Comparison of ENCODE assay signal across 29 cellular contexts in the genomic region with DNA sequence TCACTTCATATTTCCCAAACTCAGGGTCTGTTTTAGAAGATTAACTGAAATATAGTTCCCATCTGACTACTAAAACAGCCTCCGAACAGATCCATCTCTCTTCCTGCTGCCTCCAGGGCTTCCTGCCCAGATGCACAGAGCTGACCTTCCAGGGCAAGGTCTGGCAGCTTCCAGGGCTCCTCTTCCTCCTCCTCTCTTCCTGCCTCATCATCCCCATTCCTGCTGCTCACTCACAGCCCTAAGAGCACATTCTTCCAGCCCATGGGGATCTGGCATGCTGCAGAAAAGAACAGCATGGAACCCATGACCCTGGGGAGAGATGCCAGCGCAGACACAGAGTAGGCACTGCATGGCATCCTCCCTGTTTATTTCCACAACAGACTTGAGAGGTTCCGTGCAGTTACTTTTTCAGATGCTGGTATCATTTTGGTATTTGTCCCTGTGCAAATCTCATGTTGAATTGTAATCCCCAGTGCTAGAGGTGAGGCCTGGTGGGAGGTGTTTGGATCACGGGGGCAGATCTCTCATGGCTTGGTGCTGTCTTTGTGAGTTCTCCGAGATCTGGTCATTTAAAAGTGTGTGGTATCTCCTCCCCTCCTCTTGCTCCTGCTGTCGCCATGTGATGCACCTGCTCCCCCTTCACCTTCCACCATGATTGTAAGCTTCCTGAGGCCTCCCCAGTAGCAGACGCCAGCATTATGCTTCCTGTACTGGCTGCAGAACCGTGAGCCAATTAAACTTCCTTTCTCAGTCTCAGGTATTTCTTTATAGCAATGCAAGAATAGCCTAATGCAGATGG. TPM values are rescaled to one million over a fixed set of nuclear protein-coding genes. Genes with fewer than 3 reads are reported as not detected.
DNase-seq lines count a peak whose midpoint lies in the region; ATAC-seq, FAIRE-seq and TF ChIP-seq lines count a peak whose summit lies in the region.
"Had no signal": no experiment of that assay in that cellular context is flagged by ENCODE, and none has a peak within 500 bp of the region (broad histone marks: within the 10 kb centered on the region; RNA-seq: fewer than 3 reads in every experiment).

No MANE protein-coding gene starts in this region.

- H3K27me3 Mint-ChIP-seq in activated naive CD4-positive, alpha-beta T cell treated with anti-CD3 and anti-CD28 coated beads, Interleukin-2, amount 10 ng/mL, durations not matched to agents 7 days and 5 days: peaks cover 3% of the 10 kb centered on the region

- H3K4me3 ChIP-seq in liver (ENCODE audit: low read depth in 1 of 3, low read length in 3 of 3) (no peak overlapping the region), HepG2 (replicated peaks in 1 of 3; ENCODE audit: insufficient read depth in 1 of 3, low read depth in 2 of 3, low read length in 3 of 3) (no peak overlapping the region)
- H3K4me3 ChIP-seq: gastrocnemius medialis, tibial nerve had no signal

- no peak overlapping the region for H3K27ac Mint-ChIP-seq in activated naive CD4-positive, alpha-beta T cell treated with anti-CD3 and anti-CD28 coated beads, Interleukin-2, amount 10 ng/mL, durations not matched to agents 7 days and 5 days
- H3K27ac Mint-ChIP-seq: activated CD4-positive, alpha-beta memory T cell treated with anti-CD3 and anti-CD28 coated beads, Interleukin-2, amount 10 ng/mL, durations not matched to agents 7 days and 5 days; endodermal cell; mesothelial cell of epicardium had no signal

- CTCF ChIA-PET in HepG2 (lab: Yijun Ruan, JAX; ENCODE audit: low intra/inter-chr PET ratio, low total read pairs): interaction anchor here (1.6 kb wide), 1 partner anchor 678 kb away, joined by 3 read pairs; no protein-coding TSS in a partner anchor
- CTCF ChIA-PET in activated naive CD4-positive, alpha-beta T cell treated with anti-CD3 and anti-CD28 coated beads, Interleukin-2, amount 10 ng/mL, durations not matched to agents 7 days and 5 days (lab: Charles Lee): interaction anchor here (0.6 to 4.5 kb wide), 13 partner anchors 8 to 298 kb away, joined by 3 to 75 read pairs (median 7); no protein-coding TSS in a partner anchor

- H3K9me3 Mint-ChIP-seq in activated naive CD4-positive, alpha-beta T cell treated with anti-CD3 and anti-CD28 coated beads, Interleukin-2, amount 10 ng/mL, durations not matched to agents 7 days and 5 days: no peaks in the 10 kb centered on the region
- H3K9me3 Mint-ChIP-seq: activated CD4-positive, alpha-beta memory T cell treated with anti-CD3 and anti-CD28 coated beads, Interleukin-2, amount 10 ng/mL, durations not matched to agents 7 days and 5 days; endodermal cell; IgD-negative memory B cell; mesothelial cell of epicardium had no signal

- no peaks in the 10 kb centered on the region for H4K20me1 ChIP-seq in HepG2 (ENCODE audit: insufficient read depth, low read length)

- H3K36me3 Mint-ChIP-seq in activated naive CD4-positive, alpha-beta T cell treated with anti-CD3 and anti-CD28 coated beads, Interleukin-2, amount 10 ng/mL, durations not matched to agents 7 days and 5 days: no peaks in the 10 kb centered on the region
- H3K36me3 Mint-ChIP-seq: IgD-negative memory B cell, mesothelial cell of epicardium had no signal

- intact Hi-C loops in HepG2 (cut with micrococcal nuclease; ENCODE audit: unreplicated experiment): loop anchor here (10.0 kb wide), 1 partner anchor 679 kb away; no protein-coding TSS in a partner anchor

- no peaks in the 10 kb centered on the region for H3K9me3 ChIP-seq in liver (ENCODE audit: control insufficient read depth in 4 of 4, low read length in 3 of 4)
- H3K9me3 ChIP-seq in HepG2 (ENCODE audit: low read length): no peaks in the 10 kb centered on the region
- H3K9me3 ChIP-seq: gastrocnemius medialis, tibial nerve had no signal

- BruUV-seq in HepG2 (replicated peaks; lab: Mats Ljungman, UMichigan): no TSS peak

- no peaks in the 10 kb centered on the region for H3K27me3 ChIP-seq in liver (ENCODE audit: control insufficient read depth in 4 of 4, insufficient read depth in 4 of 4, low read length in 3 of 4)
- H3K27me3 ChIP-seq in HepG2 (ENCODE audit: control insufficient read depth in 1 of 2, insufficient read depth in 2 of 2, low read length in 2 of 2): peaks cover 2 to 7% of the 10 kb centered on the region in 2 experiments; a peak in 2 of 5 replicates
- H3K27me3 ChIP-seq: gastrocnemius medialis, tibial nerve had no signal

- TF ChIP-seq RAD21 in liver (IDR thresholded peaks at IDR 0.05) (no peak), HepG2 (CRISPR knock-in tag; IDR thresholded peaks at IDR 0.05) (no peak)

- ATAC-seq in HepG2 (no peak), HG03159 (IDR thresholded peaks at IDR 0.05; ENCODE audit: unreplicated experiment) (no peak)
- ATAC-seq: gastrocnemius medialis had no signal

- in situ Hi-C loops in HepG2 (cut with HindIII; ENCODE audit: extremely low pct_ligation_motif_present, low pct_unique_long_range_greater_than_20kb): no loop called here

- H3K79me2 ChIP-seq in HepG2 (ENCODE audit: insufficient read depth, low read length): no peaks in the 10 kb centered on the region

- POLR2A ChIA-PET in HepG2 (lab: Yijun Ruan, JAX): no interaction called here

- no peak for FAIRE-seq in HepG2 (lab: Jason Lieb, UNC)

- H3K4me1 Mint-ChIP-seq in activated naive CD4-positive, alpha-beta T cell treated with anti-CD3 and anti-CD28 coated beads, Interleukin-2, amount 10 ng/mL, durations not matched to agents 7 days and 5 days: peaks cover 2% of the 10 kb centered on the region

- DNase-seq in HepG2 (ENCODE audit: low spot score) (no peak), SK-N-DZ (ENCODE audit: low spot score) (peak; percentile 22), kidney tubule cell (ENCODE audit: low spot score) (peak; percentile 56), NCI-H526 (lab: John Stamatoyannopoulos, UW) (no peak), iPS-NIHi7 (ENCODE audit: extremely low spot score) (no peak)
- no peak for DNase-seq in activated naive CD4-positive, alpha-beta T cell treated with anti-CD3 and anti-CD28 coated beads, Interleukin-2, amount 10 ng/mL, durations not matched to agents 7 days and 5 days
- DNase-seq: ACHN; activated CD4-positive, alpha-beta memory T cell treated with anti-CD3 and anti-CD28 coated beads, Interleukin-2, amount 10 ng/mL, durations not matched to agents 7 days and 5 days; activated CD4-positive, CD25-positive, alpha-beta regulatory T cell treated with anti-CD3 and anti-CD28 coated beads, Interleukin-2, amount 50 U/mL, for 72 hours; activated CD8-positive, alpha-beta memory T cell treated with anti-CD3 and anti-CD28 coated beads, Interleukin-2, amount 50 U/mL, for 4 hours; activated naive CD4-positive, alpha-beta T cell; central memory CD4-positive, alpha-beta T cell; DMS153; endodermal cell; gastrocnemius medialis; HCEC 1CT; hippocampal formation; NCI-H1048; NCI-H1694; NCI-H446; NCI-H82; occipital lobe; RPMI8226; stimulated activated CD4-positive, alpha-beta T cell treated with anti-CD3 and anti-CD28 coated beads, Interleukin-4, amount 100 ng/mL, for 24 hours had no signal

- H3K4me1 ChIP-seq in liver (ENCODE audit: control insufficient read depth in 4 of 4, insufficient read depth in 4 of 4, low read length in 3 of 4) (no peaks in the 10 kb centered on the region), HepG2 (ENCODE audit: insufficient read depth, low read length) (peaks cover 20% of the 10 kb centered on the region)
- H3K4me1 ChIP-seq: gastrocnemius medialis had no signal

- TF ChIP-seq CTCF in liver (IDR thresholded peaks at IDR 0.05; ENCODE audit: low read depth, low read length, missing input control) (no peak), HepG2 (CRISPR knock-in tag; IDR thresholded peaks at IDR 0.05) (no peak)

- TF ChIP-seq EP300 in HepG2 (IDR thresholded peaks at IDR 0.05; ENCODE audit: low read depth in 2 of 2, low read length in 2 of 2) (no peak), HepG2 (CRISPR knock-in tag; IDR thresholded peaks at IDR 0.05; ENCODE audit: borderline replicate concordance) (no peak)

- H3K4me2 ChIP-seq in HepG2 (ENCODE audit: low read depth, low read length): no peak overlapping the region

- WGBS in liver: 88% methylated on average over 8 of the region's 8 CpGs
- 26% methylated on average over 8 of the region's 8 CpGs for WGBS in HepG2 (ENCODE audit: low lambda C conversion rate)

- H2AFZ ChIP-seq in HepG2 (ENCODE audit: low read length): no peak overlapping the region

- no peak overlapping the region for H3K9ac ChIP-seq in liver (ENCODE audit: low read depth in 1 of 2, low read length in 2 of 2)
- H3K9ac ChIP-seq in HepG2 (ENCODE audit: insufficient read depth, low read depth, low read length): no peak overlapping the region

- H3K27ac ChIP-seq in liver (ENCODE audit: low read depth in 1 of 2, low read length in 2 of 2) (no peak overlapping the region), HepG2 (ENCODE audit: extremely low read length, insufficient read depth, low read length) (no peak overlapping the region)

- H3K36me3 ChIP-seq in liver (ENCODE audit: control insufficient read depth in 4 of 4, insufficient read depth in 3 of 4, low read depth in 1 of 4, low read length in 3 of 4) (no peaks in the 10 kb centered on the region), HepG2 (replicated peaks in 1 of 2; ENCODE audit: control insufficient read depth in 1 of 2, insufficient read depth in 2 of 2, low read length in 2 of 2) (no peaks in the 10 kb centered on the region)
- H3K36me3 ChIP-seq: gastrocnemius medialis, tibial nerve had no signal

- H3K4me3 Mint-ChIP-seq in activated naive CD4-positive, alpha-beta T cell treated with anti-CD3 and anti-CD28 coated beads, Interleukin-2, amount 10 ng/mL, durations not matched to agents 7 days and 5 days: no peak overlapping the region
- H3K4me3 Mint-ChIP-seq: activated CD4-positive, alpha-beta memory T cell treated with anti-CD3 and anti-CD28 coated beads, Interleukin-2, amount 10 ng/mL, durations not matched to agents 7 days and 5 days; endodermal cell; mesothelial cell of epicardium had no signal

- no peak for TF ChIP-seq POLR2A in HepG2 (IDR thresholded peaks at IDR 0.05; ENCODE audit: insufficient read depth in 1 of 2, low read depth in 2 of 2, low read length in 2 of 2)

RNA-seq across cellular contexts. Expression of a gene that starts 4.4 kb away (rescaled TPM):
- under 1 TPM; 0.09 to 0.25 TPM for total RNA-seq in liver
- under 1 TPM; 0.08 to 0.13 TPM for polyA plus RNA-seq in liver
- total RNA-seq in HepG2 (2016; rRNA removed; fragmentation: Illumina TruSeq; extraction: Trizol): not detected in 2 replicates
- not detected in 2 replicates for total RNA-seq in HepG2 (2016; cell fraction: cytosol; rRNA removed; fragmentation: Illumina TruSeq; extraction: Trizol; ENCODE audit: low read depth)
- total RNA-seq in HepG2 (2016; cell fraction: insoluble cytoplasmic fraction; rRNA removed; fragmentation: Illumina TruSeq; extraction: Trizol): 0.02 TPM in 1 of 2 replicates, not detected in the other
- 0.03 TPM in 1 of 2 replicates, not detected in the other for total RNA-seq in HepG2 (2016; cell fraction: membrane; rRNA removed; fragmentation: Illumina TruSeq; extraction: Trizol)
- total RNA-seq in HepG2 (2016; cell fraction: nucleus; rRNA removed; fragmentation: Illumina TruSeq; extraction: Trizol): 0.06 TPM in 1 of 2 replicates, not detected in the other
- polyA plus RNA-seq in HepG2 (2011; rRNA removed): 0.01 TPM in 2 replicates
- polyA plus RNA-seq in HepG2 (2011; cell fraction: cytosol; rRNA removed): 0.04 TPM in 1 of 2 replicates, not detected in the other
- 0.09 and 0.11 TPM in 2 replicates for polyA plus RNA-seq in HepG2 (2011; cell fraction: nucleus; rRNA removed)
- polyA plus RNA-seq in HepG2 (2012): 0.03 TPM in 1 of 2 replicates, not detected in the other
- not detected in 2 replicates for polyA plus RNA-seq in HepG2 (2016; cell fraction: cytosol; fragmentation: Illumina TruSeq; extraction: Trizol; ENCODE audit: low read depth)
- not detected in 2 replicates for polyA plus RNA-seq in HepG2 (2016; cell fraction: insoluble cytoplasmic fraction; fragmentation: Illumina TruSeq; extraction: Trizol; ENCODE audit: low read depth)
- polyA plus RNA-seq in HepG2 (2016; cell fraction: membrane; fragmentation: Illumina TruSeq; extraction: Trizol; ENCODE audit: low read depth): not detected in 2 replicates
- not detected in 2 replicates for polyA plus RNA-seq in HepG2 (2016; cell fraction: nucleus; fragmentation: Illumina TruSeq; extraction: Trizol; ENCODE audit: insufficient read depth, low read depth)
- 0.02 and 0.50 TPM in 2 replicates for polyA minus RNA-seq in HepG2 (2011; rRNA and poly(A)+ RNA removed; ENCODE audit: low replicate concordance)
- polyA minus RNA-seq in HepG2 (2011; cell fraction: cytosol; rRNA and poly(A)+ RNA removed): not detected in 2 replicates
- polyA minus RNA-seq in HepG2 (2011; cell fraction: nucleus; rRNA and poly(A)+ RNA removed): 0.12 and 0.13 TPM in 2 replicates
- 0.01 and 0.05 TPM in 2 replicates for polyA plus RNA-seq in SK-N-DZ (2014; cell fraction: cytosol; rRNA removed)
- 0.05 TPM in 1 of 2 replicates, not detected in the other for polyA plus RNA-seq in SK-N-DZ (2014; cell fraction: nucleus; rRNA removed)

RNA-seq across cellular contexts. Expression of a gene that starts 35.5 kb away (rescaled TPM):
- 10 to 100 TPM; 15.2 to 39.0 TPM for total RNA-seq in liver
- 10 to 100 TPM in 1 of 2 donors, 1 to 10 TPM in 1; 9.2 to 21.6 TPM for polyA plus RNA-seq in liver
- 16.9 and 23.4 TPM in 2 replicates for total RNA-seq in HepG2 (2016; rRNA removed; fragmentation: Illumina TruSeq; extraction: Trizol)
- total RNA-seq in HepG2 (2016; cell fraction: cytosol; rRNA removed; fragmentation: Illumina TruSeq; extraction: Trizol; ENCODE audit: low read depth): 5.3 and 6.1 TPM in 2 replicates
- 18.0 and 19.9 TPM in 2 replicates for total RNA-seq in HepG2 (2016; cell fraction: insoluble cytoplasmic fraction; rRNA removed; fragmentation: Illumina TruSeq; extraction: Trizol)
- 8.5 and 9.4 TPM in 2 replicates for total RNA-seq in HepG2 (2016; cell fraction: membrane; rRNA removed; fragmentation: Illumina TruSeq; extraction: Trizol)
- 22.2 and 23.7 TPM in 2 replicates for total RNA-seq in HepG2 (2016; cell fraction: nucleus; rRNA removed; fragmentation: Illumina TruSeq; extraction: Trizol)
- 12.2 and 14.8 TPM in 2 replicates for polyA plus RNA-seq in HepG2 (2011; rRNA removed)
- polyA plus RNA-seq in HepG2 (2011; cell fraction: cytosol; rRNA removed): 7.0 and 10.4 TPM in 2 replicates
- 10.9 and 14.7 TPM in 2 replicates for polyA plus RNA-seq in HepG2 (2011; cell fraction: nucleus; rRNA removed)
- 9.9 and 10.9 TPM in 2 replicates for polyA plus RNA-seq in HepG2 (2012)
- 7.2 and 8.7 TPM in 2 replicates for polyA plus RNA-seq in HepG2 (2016; cell fraction: cytosol; fragmentation: Illumina TruSeq; extraction: Trizol; ENCODE audit: low read depth)
- 17.7 and 20.2 TPM in 2 replicates for polyA plus RNA-seq in HepG2 (2016; cell fraction: insoluble cytoplasmic fraction; fragmentation: Illumina TruSeq; extraction: Trizol; ENCODE audit: low read depth)
- polyA plus RNA-seq in HepG2 (2016; cell fraction: membrane; fragmentation: Illumina TruSeq; extraction: Trizol; ENCODE audit: low read depth): 7.8 and 8.6 TPM in 2 replicates
- polyA plus RNA-seq in HepG2 (2016; cell fraction: nucleus; fragmentation: Illumina TruSeq; extraction: Trizol; ENCODE audit: insufficient read depth, low read depth): 12.5 and 17.0 TPM in 2 replicates
- 20.3 and 31.5 TPM in 2 replicates for polyA minus RNA-seq in HepG2 (2011; rRNA and poly(A)+ RNA removed; ENCODE audit: low replicate concordance)
- polyA minus RNA-seq in HepG2 (2011; cell fraction: cytosol; rRNA and poly(A)+ RNA removed): 11.4 and 15.3 TPM in 2 replicates
- polyA minus RNA-seq in HepG2 (2011; cell fraction: nucleus; rRNA and poly(A)+ RNA removed): 45.4 and 51.8 TPM in 2 replicates
- polyA plus RNA-seq in SK-N-DZ (2014; cell fraction: cytosol; rRNA removed): 27.6 and 34.8 TPM in 2 replicates
- polyA plus RNA-seq in SK-N-DZ (2014; cell fraction: nucleus; rRNA removed): 8.6 and 13.6 TPM in 2 replicates

Comparison
In these comparisons a context has a peak if more than half of its experiments do, and no peak if none do; other contexts are left out.
1. DNase-seq: peak in SK-N-DZ (single experiment) and kidney tubule cell (single experiment); none in HepG2 (single experiment), NCI-H526 (0 of 2), activated naive CD4-positive, alpha-beta T cell treated with anti-CD3 and anti-CD28 coated beads, Interleukin-2, amount 10 ng/mL, durations not matched to agents 7 days and 5 days (single experiment) and iPS-NIHi7 (single experiment).